In the genomic region with DNA sequence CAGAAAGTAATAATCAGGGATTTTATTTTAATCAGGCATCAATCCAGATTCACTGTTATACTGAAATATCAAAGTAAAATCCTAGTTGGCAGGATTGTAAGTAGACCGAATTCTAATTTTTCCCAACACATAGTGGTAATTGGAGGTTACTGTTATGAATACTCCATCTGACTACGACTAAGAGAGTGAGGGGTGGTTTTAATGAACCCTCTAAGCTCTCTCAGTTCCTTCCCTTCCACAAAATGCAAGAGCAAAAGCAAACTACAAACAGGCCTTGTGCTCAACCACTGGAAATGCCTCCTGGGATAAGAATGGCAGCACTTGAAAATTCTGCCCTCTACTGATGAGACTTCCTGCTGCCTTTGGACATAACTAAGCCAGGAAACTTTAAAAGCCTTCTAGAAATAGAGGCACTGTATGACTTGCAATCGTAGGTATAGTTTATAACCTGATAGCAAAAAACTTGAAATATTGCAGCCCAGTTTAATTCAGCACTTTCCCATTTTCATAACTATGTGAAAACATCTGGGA, we compare ENCODE assay signal across 8 cellular contexts.
DNase-seq lines count a peak whose midpoint lies in the region; ATAC-seq and TF ChIP-seq lines count a peak whose summit lies in the region.

No MANE protein-coding gene starts in this region.

- no peaks in the 10 kb centered on the region for H3K9me3 ChIP-seq in left ventricle myocardium inferior (replicated peaks)

- DNase-seq in AG04449 (ENCODE audit: low read depth, low spot score) (no peak), RWPE1 (ENCODE audit: low spot score) (no peak), left ventricle myocardium inferior (no peak), NCI-H128 (lab: John Stamatoyannopoulos, UW; ENCODE audit: unreplicated experiment) (no peak), mesothelial cell of epicardium (ENCODE audit: low spot score in 2 of 2, unreplicated experiment in 2 of 2) (no peak)

- H3K4me3 Mint-ChIP-seq in mesothelial cell of epicardium, result no peak overlapping the region

- POLR2A ChIA-PET in AG04449 (lab: Yijun Ruan, JAX), result no interaction called here
- POLR2A ChIA-PET in RWPE1 (lab: Yijun Ruan, JAX; ENCODE audit: low non-redundant PET), result no interaction called here

- TF ChIP-seq CTCF in AG04449 (IDR thresholded peaks at IDR 0.05; ENCODE audit: insufficient read depth, low read length, missing control alignments) (peak; percentile 20), RWPE1 (conservative IDR thresholded peaks at IDR 0.05; ENCODE audit: low read depth) (peak; percentile 14; the same call in 1 of the 2 replicates), left ventricle myocardium inferior (IDR thresholded peaks at IDR 0.05; ENCODE audit: borderline replicate concordance) (peak; percentile 55), mesothelial cell of epicardium (IDR thresholded peaks at IDR 0.05; ENCODE audit: unreplicated experiment) (no peak)

- no peaks in the 10 kb centered on the region for H3K9me3 Mint-ChIP-seq in mesothelial cell of epicardium

- intact Hi-C loops in left ventricle myocardium inferior (cut with micrococcal nuclease), result no loop called here

- no peaks in the 10 kb centered on the region for H3K4me1 Mint-ChIP-seq in mesothelial cell of epicardium

- peaks cover 4% of the 10 kb centered on the region for H3K4me1 ChIP-seq in left ventricle myocardium inferior

- no peaks in the 10 kb centered on the region for H3K27me3 Mint-ChIP-seq in mesothelial cell of epicardium (ENCODE audit: low read depth)

- no peaks in the 10 kb centered on the region for H3K36me3 Mint-ChIP-seq in mesothelial cell of epicardium

- CTCF ChIA-PET in AG04449 (lab: Yijun Ruan, JAX), result interaction anchor here (0.7 kb wide), 1 partner anchor 27 kb away, joined by 3 read pairs; no protein-coding TSS in a partner anchor
- CTCF ChIA-PET in RWPE1 (lab: Yijun Ruan, JAX), result interaction anchor here (0.6 kb wide), 1 partner anchor 564 kb away, joined by 3 read pairs; no protein-coding TSS in a partner anchor

- no peak overlapping the region for H3K4me3 ChIP-seq in AG04449 (ENCODE audit: low read depth, low read length)
- no peak overlapping the region for H3K4me3 ChIP-seq in left ventricle myocardium inferior

- no peaks in the 10 kb centered on the region for H3K27me3 ChIP-seq in left ventricle myocardium inferior (ENCODE audit: low read depth)

- H3K27ac ChIP-seq in RWPE1, result no peak overlapping the region
- no peak overlapping the region for H3K27ac ChIP-seq in left ventricle myocardium inferior (replicated peaks)

- no peaks in the 10 kb centered on the region for H3K36me3 ChIP-seq in left ventricle myocardium inferior

- ATAC-seq in GM21447 (IDR thresholded peaks at IDR 0.05; ENCODE audit: unreplicated experiment) (peak; percentile 45), HG03469 (IDR thresholded peaks at IDR 0.05; ENCODE audit: unreplicated experiment) (no peak), GM21528 (IDR thresholded peaks at IDR 0.05; ENCODE audit: low FRiP score, unreplicated experiment) (no peak)

- H3K27ac Mint-ChIP-seq in mesothelial cell of epicardium, result no peak overlapping the region
